Comparison of ENCODE assay signal across 8 cellular contexts in the genomic region with DNA sequence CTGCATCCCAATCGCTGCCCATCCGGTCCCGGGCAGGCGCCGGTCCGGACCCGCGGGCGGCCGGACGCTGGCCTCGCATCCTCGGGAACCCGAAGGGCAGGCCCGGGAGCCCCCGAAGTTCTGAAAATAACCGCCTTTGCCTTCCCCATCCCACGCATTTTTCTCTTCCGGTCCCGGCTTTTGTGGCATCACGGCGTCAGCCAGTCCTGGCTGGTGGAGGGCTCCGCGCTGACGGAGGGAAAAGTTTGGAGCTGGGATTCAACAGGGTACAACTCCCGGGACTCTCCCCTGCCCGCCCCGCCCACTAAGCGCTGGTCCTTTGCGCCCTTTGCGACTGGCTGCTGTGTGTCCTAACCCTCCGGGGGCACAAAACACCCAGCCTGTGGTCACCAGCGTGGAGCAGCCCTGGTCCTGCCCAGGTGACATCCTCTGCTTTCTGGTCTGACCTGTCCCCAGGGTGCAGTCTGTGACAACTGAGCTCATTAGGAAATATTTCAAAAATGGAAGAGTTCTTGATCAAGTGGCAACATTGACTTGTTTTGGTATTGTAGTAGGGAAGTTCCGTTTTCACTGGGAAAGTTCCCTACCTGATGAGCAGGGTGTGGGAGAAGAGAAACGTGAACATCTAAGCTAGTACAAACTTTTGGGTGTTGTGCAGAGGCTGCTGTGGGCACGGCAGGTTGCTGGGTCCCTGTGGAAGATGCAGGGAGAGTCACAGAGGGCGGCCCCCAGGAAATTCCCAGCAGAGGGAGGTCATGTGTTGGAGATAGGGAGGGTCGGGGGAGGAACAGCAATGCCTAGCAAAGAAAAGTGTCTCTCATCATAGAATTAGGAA. TPM values are rescaled to one million over a fixed set of nuclear protein-coding genes. Genes with fewer than 3 reads are reported as not detected.
DNase-seq lines count a peak whose midpoint lies in the region; ATAC-seq, FAIRE-seq and TF ChIP-seq lines count a peak whose summit lies in the region.

No MANE protein-coding gene starts in this region.

- H3K4me3 Mint-ChIP-seq in activated CD4-positive, alpha-beta T cell treated with anti-CD3 and anti-CD28 coated beads, Interleukin-2, amount 10 ng/mL, durations not matched to agents 24 days and 14 days: peak overlapping the region; percentile 22
- H3K4me3 Mint-ChIP-seq in T-cell: peak overlapping the region in 2 of 3 donors; percentile 3 to 33
- no peak overlapping the region for H3K4me3 Mint-ChIP-seq in activated naive CD4-positive, alpha-beta T cell treated with anti-CD3 and anti-CD28 coated beads, Interleukin-2, amount 10 ng/mL, durations not matched to agents 7 days and 5 days

- H3K36me3 ChIP-seq in pancreas: no peaks in the 10 kb centered on the region

- ATAC-seq in T-cell (replicated peaks in 1 of 4) (no peak), pancreas (peak; percentile 23 to 49 (median 38)), HG03565 (IDR thresholded peaks at IDR 0.05; ENCODE audit: unreplicated experiment) (no peak), GM21737 (IDR thresholded peaks at IDR 0.05; ENCODE audit: unreplicated experiment) (no peak)

- peak overlapping the region in 3 of 4 donors; percentile 25 to 52 (median 51) for H3K27ac ChIP-seq in pancreas

- no peak for TF ChIP-seq CTCF in pancreas (IDR thresholded peaks at IDR 0.05)

- H3K27ac Mint-ChIP-seq in activated CD4-positive, alpha-beta T cell treated with anti-CD3 and anti-CD28 coated beads, Interleukin-2, amount 10 ng/mL, durations not matched to agents 24 days and 14 days: no peak overlapping the region
- H3K27ac Mint-ChIP-seq in T-cell: no peak overlapping the region
- no peak overlapping the region for H3K27ac Mint-ChIP-seq in activated naive CD4-positive, alpha-beta T cell treated with anti-CD3 and anti-CD28 coated beads, Interleukin-2, amount 10 ng/mL, durations not matched to agents 7 days and 5 days

- H3K4me1 ChIP-seq in pancreas: no peaks in the 10 kb centered on the region

- H3K36me3 Mint-ChIP-seq in activated CD4-positive, alpha-beta T cell treated with anti-CD3 and anti-CD28 coated beads, Interleukin-2, amount 10 ng/mL, durations not matched to agents 24 days and 14 days (ENCODE audit: low read depth): no peaks in the 10 kb centered on the region
- H3K36me3 Mint-ChIP-seq in T-cell: no peaks in the 10 kb centered on the region
- no peaks in the 10 kb centered on the region for H3K36me3 Mint-ChIP-seq in activated naive CD4-positive, alpha-beta T cell treated with anti-CD3 and anti-CD28 coated beads, Interleukin-2, amount 10 ng/mL, durations not matched to agents 7 days and 5 days

- H3K4me1 Mint-ChIP-seq in activated CD4-positive, alpha-beta T cell treated with anti-CD3 and anti-CD28 coated beads, Interleukin-2, amount 10 ng/mL, durations not matched to agents 24 days and 14 days: no peaks in the 10 kb centered on the region
- peaks cover 0 to 5% (median 4%) of the 10 kb centered on the region in 3 donors for H3K4me1 Mint-ChIP-seq in T-cell
- peaks cover 4% of the 10 kb centered on the region for H3K4me1 Mint-ChIP-seq in activated naive CD4-positive, alpha-beta T cell treated with anti-CD3 and anti-CD28 coated beads, Interleukin-2, amount 10 ng/mL, durations not matched to agents 7 days and 5 days

- H3K27me3 Mint-ChIP-seq in activated CD4-positive, alpha-beta T cell treated with anti-CD3 and anti-CD28 coated beads, Interleukin-2, amount 10 ng/mL, durations not matched to agents 24 days and 14 days: peaks cover 67% of the 10 kb centered on the region
- peaks cover 62 to 80% of the 10 kb centered on the region in 2 donors for H3K27me3 Mint-ChIP-seq in T-cell
- peaks cover 86% of the 10 kb centered on the region for H3K27me3 Mint-ChIP-seq in activated naive CD4-positive, alpha-beta T cell treated with anti-CD3 and anti-CD28 coated beads, Interleukin-2, amount 10 ng/mL, durations not matched to agents 7 days and 5 days

- no peaks in the 10 kb centered on the region for H3K9me3 Mint-ChIP-seq in activated CD4-positive, alpha-beta T cell treated with anti-CD3 and anti-CD28 coated beads, Interleukin-2, amount 10 ng/mL, durations not matched to agents 24 days and 14 days
- no peaks in the 10 kb centered on the region for H3K9me3 Mint-ChIP-seq in T-cell
- no peaks in the 10 kb centered on the region for H3K9me3 Mint-ChIP-seq in activated naive CD4-positive, alpha-beta T cell treated with anti-CD3 and anti-CD28 coated beads, Interleukin-2, amount 10 ng/mL, durations not matched to agents 7 days and 5 days

- peak overlapping the region; percentile 28 to 54 (median 46) for H3K4me3 ChIP-seq in pancreas

- 7% methylated on average over 33 to 38 of the region's 38 CpGs for WGBS in pancreas, 2 donors

- H3K27me3 ChIP-seq in pancreas: no peaks in the 10 kb centered on the region

- DNase-seq in activated CD4-positive, alpha-beta T cell treated with anti-CD3 and anti-CD28 coated beads, Interleukin-2, amount 10 ng/mL, durations not matched to agents 24 days and 14 days: no peak
- DNase-seq in activated CD4-positive, alpha-beta T cell treated with anti-CD3 and anti-CD28 coated beads for 1 hour: no peak
- no peak for DNase-seq in T-cell
- DNase-seq in globus pallidus (ENCODE audit: low spot score): peak; percentile 84
- DNase-seq in pancreas: peak in 4 of 6 donors; percentile 23 to 75 (median 54)
- no peak for DNase-seq in activated naive CD4-positive, alpha-beta T cell treated with anti-CD3 and anti-CD28 coated beads, Interleukin-2, amount 10 ng/mL, durations not matched to agents 7 days and 5 days

- intact Hi-C loops in activated CD4-positive, alpha-beta T cell treated with anti-CD3 and anti-CD28 coated beads, Interleukin-2, amount 10 ng/mL, durations not matched to agents 24 days and 14 days (cut with micrococcal nuclease): no loop called here
- intact Hi-C loops in pancreas (cut with DNase I): no loop called here

- FAIRE-seq in pancreas (lab: Jason Lieb, UNC): no peak

- no peaks in the 10 kb centered on the region for H3K9me3 ChIP-seq in pancreas

- POLR2A ChIA-PET in T-cell (lab: Charles Lee): no interaction called here

- CTCF ChIA-PET in T-cell (lab: Charles Lee): no interaction called here
- CTCF ChIA-PET in activated naive CD4-positive, alpha-beta T cell treated with anti-CD3 and anti-CD28 coated beads, Interleukin-2, amount 10 ng/mL, durations not matched to agents 7 days and 5 days (lab: Charles Lee): no interaction called here

RNA-seq across cellular contexts. Expression of a gene that starts 0.8 kb away (rescaled TPM):
- 0.26 TPM in 1 of 2 replicates, not detected in the other for total RNA-seq in activated CD4-positive, alpha-beta T cell treated with anti-CD3 and anti-CD28 coated beads, Interleukin-2, amount 10 ng/mL, durations not matched to agents 24 days and 14 days
- total RNA-seq in T-cell (under 1 TPM in 1 of 5 donors, not detected in 4; 0.18 TPM), pancreas (10 to 100 TPM in 1 of 6 donors, 1 to 10 TPM in 5; 2.1 to 18.1 (median 5.4) TPM)
- 1 to 10 TPM; 3.5 to 9.5 TPM for polyA plus RNA-seq in pancreas

Comparison
In these comparisons a context has a peak if more than half of its experiments do, and no peak if none do; other contexts are left out.
1. DNase-seq: peak in globus pallidus (single experiment) and pancreas (4 of 6); none in activated CD4-positive, alpha-beta T cell treated with anti-CD3 and anti-CD28 coated beads, Interleukin-2, amount 10 ng/mL, durations not matched to agents 24 days and 14 days (single experiment), activated CD4-positive, alpha-beta T cell treated with anti-CD3 and anti-CD28 coated beads for 1 hour (single experiment), T-cell (0 of 34) and activated naive CD4-positive, alpha-beta T cell treated with anti-CD3 and anti-CD28 coated beads, Interleukin-2, amount 10 ng/mL, durations not matched to agents 7 days and 5 days (single experiment).
2. ATAC-seq: peak in pancreas (4 of 4); none in T-cell (0 of 4), HG03565 (single experiment) and GM21737 (single experiment).